ENCODE assay signal across 10 cellular contexts in the genomic region with DNA sequence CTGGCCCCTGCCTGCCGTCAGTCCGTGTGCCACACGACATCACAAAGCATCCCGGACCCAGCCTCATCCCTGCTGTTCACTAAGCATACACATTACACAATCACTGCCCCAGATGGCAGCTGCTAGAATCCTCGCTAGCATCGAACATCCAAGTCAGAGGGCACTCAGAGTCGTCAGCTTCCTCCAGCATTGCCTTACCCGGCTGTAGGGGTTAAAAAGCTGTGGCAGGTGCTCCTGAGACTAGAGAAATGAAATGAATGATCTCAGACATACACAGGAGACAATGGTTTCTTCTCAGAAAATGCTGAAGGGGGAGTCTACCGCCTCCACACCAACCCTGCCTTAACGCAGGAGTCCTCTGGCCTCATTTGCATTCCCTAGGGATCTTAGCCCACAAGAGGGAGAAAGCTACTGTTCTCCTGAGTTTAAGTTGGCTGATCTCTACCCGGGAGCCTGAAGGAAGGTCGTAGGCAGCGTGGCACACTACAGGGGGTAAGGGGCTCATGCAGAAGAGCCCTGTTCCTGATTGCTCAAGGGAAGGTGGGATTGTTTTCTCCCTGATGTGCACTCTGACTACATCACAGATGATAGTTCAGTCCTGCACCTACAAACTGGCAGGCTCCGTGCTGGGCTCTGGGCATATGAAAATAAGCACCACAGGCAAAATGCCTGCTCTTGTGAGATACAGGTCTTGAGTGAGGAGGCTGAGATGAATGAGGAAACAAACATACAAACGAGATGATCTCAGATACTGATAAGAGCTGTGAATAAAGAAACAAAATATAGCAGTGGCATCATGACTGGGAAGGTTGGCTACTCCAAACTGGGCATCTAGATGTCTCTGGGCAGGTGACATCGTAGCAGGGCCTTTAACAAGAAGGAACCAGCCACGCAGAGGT. TPM values are rescaled to one million over a fixed set of nuclear protein-coding genes. Genes with fewer than 3 reads are reported as not detected.
DNase-seq lines count a peak whose midpoint lies in the region; ATAC-seq, FAIRE-seq and TF ChIP-seq lines count a peak whose summit lies in the region.
"Had no signal": no experiment of that assay in that cellular context is flagged by ENCODE, and none has a peak within 500 bp of the region (broad histone marks: within the 10 kb centered on the region; RNA-seq: fewer than 3 reads in every experiment).

No MANE protein-coding gene starts in this region.

- BruUV-seq in K562 (replicated peaks; lab: Mats Ljungman, UMichigan), result no TSS peak

- DNase-seq in GM12891 (ENCODE audit: insufficient read length, low spot score) (no peak), NCI-H2107 (lab: John Stamatoyannopoulos, UW) (peak; percentile 75), K562 (ENCODE audit: extremely low read depth in 1 of 4, low spot score in 3 of 4) (peak in 1 of 4 experiments; percentile 24), pancreas (no peak)

- H2AFZ ChIP-seq in K562 (ENCODE audit: low read depth, low read length) (peak overlapping the region; percentile 16; the same call in 1 of the 2 replicates), neuron (ENCODE audit: low read depth, low read length) (no peak overlapping the region)

- H3K4me3 ChIP-seq in K562, result no peak overlapping the region
- peak overlapping the region; percentile 11 for H3K4me3 ChIP-seq in neuron (ENCODE audit: low read length)
- H3K4me3 ChIP-seq in pancreas, result no peak overlapping the region

- no peak for TF ChIP-seq EP300 in K562 (IDR thresholded peaks at IDR 0.05; ENCODE audit: low read length)

- 37% methylated on average over 17 of the region's 17 CpGs for WGBS in K562 (ENCODE audit: insufficient coverage, low coverage, missing lambda C conversion rate)
- WGBS in pancreas, 2 donors, result 66 to 71% methylated on average over 17 of the region's 17 CpGs

- no peak overlapping the region for H3K27ac ChIP-seq in K562 (ENCODE audit: extremely low read depth, low read depth, low read length)
- H3K27ac ChIP-seq in pancreas, result no peak overlapping the region

- no peaks in the 10 kb centered on the region for H3K9me3 ChIP-seq in K562 (replicated peaks; ENCODE audit: control insufficient read depth, insufficient read depth, low read depth, low read length)
- no peaks in the 10 kb centered on the region for H3K9me3 ChIP-seq in neuron (ENCODE audit: low read length)
- H3K9me3 ChIP-seq in pancreas, result no peaks in the 10 kb centered on the region
- H3K9me3 ChIP-seq: neutrophil had no signal

- TF ChIP-seq RAD21 in K562 (CRISPR knock-in tag; conservative IDR thresholded peaks at IDR 0.05 in 1 of 2, IDR thresholded peaks at IDR 0.05 in 1 of 2), result no peak

- POLR2A ChIA-PET in K562 (lab: Yijun Ruan, JAX), result interaction anchor here (1.6 to 5.2 kb wide), 2 partner anchors 11 to 14 kb away, joined by 5 to 30 read pairs; no protein-coding TSS in a partner anchor

- H4K20me1 ChIP-seq in K562 (replicated peaks; ENCODE audit: control insufficient read depth, insufficient read depth, low read length), result peaks cover 13% of the 10 kb centered on the region; the same call in 1 of the 2 replicates

- ATAC-seq in K562 (no peak), GM21423 (IDR thresholded peaks at IDR 0.05; ENCODE audit: unreplicated experiment) (no peak), HG03432 (IDR thresholded peaks at IDR 0.05; ENCODE audit: unreplicated experiment) (no peak), GM18909 (IDR thresholded peaks at IDR 0.05; ENCODE audit: poor library complexity, unreplicated experiment) (no peak), pancreas (no peak)

- intact Hi-C loops in K562 (cut with micrococcal nuclease) (loop anchor here (5.0 kb wide), 1 partner anchor 77 kb away; no protein-coding TSS in a partner anchor), pancreas (cut with DNase I) (no loop called here)

- FAIRE-seq in GM12891 (lab: Jason Lieb, UNC) (peak; percentile 9), K562 (lab: Jason Lieb, UNC) (no peak), pancreas (lab: Jason Lieb, UNC) (no peak)
- FAIRE-seq: H54 had no signal

- no peak for TF ChIP-seq POLR2A in GM12891 (IDR thresholded peaks at IDR 0.05; ENCODE audit: low read depth, low read length)
- no peak for TF ChIP-seq POLR2A in K562 (conservative IDR thresholded peaks at IDR 0.05)

- H3K27me3 ChIP-seq in K562 (ENCODE audit: control insufficient read depth in 2 of 2, insufficient read depth in 2 of 2, low read length in 2 of 2) (no peaks in the 10 kb centered on the region), neuron (ENCODE audit: insufficient read depth, low read length) (peaks cover 10% of the 10 kb centered on the region), pancreas (no peaks in the 10 kb centered on the region)

- H3K4me1 ChIP-seq in K562 (replicated peaks in 1 of 2; ENCODE audit: control insufficient read depth in 2 of 2, insufficient read depth in 2 of 2, low read length in 2 of 2) (peaks cover 29 to 35% of the 10 kb centered on the region in 2 experiments; a peak in 4 of 5 replicates), neuron (ENCODE audit: insufficient read depth, low read length) (peaks cover 39% of the 10 kb centered on the region), pancreas (peaks cover 0 to 11% (median 6%) of the 10 kb centered on the region in 3 donors)

- no peak overlapping the region for H3K4me2 ChIP-seq in K562 (ENCODE audit: insufficient read depth, low read length)

- H3K79me2 ChIP-seq in K562 (ENCODE audit: control insufficient read depth, insufficient read depth, low read length), result peaks cover 21% of the 10 kb centered on the region

- TF ChIP-seq CTCF in K562 (IDR thresholded peaks at IDR 0.05 in 2 of 3, conservative IDR thresholded peaks at IDR 0.05 in 1 of 3; ENCODE audit: insufficient read depth in 2 of 3, low read depth in 1 of 3, low read length in 3 of 3) (0 out of 6 replicates have a peak, but pooled peaks of 1 of the 3 experiments have one; percentile 5), pancreas (IDR thresholded peaks at IDR 0.05) (no peak)

- peaks cover 1% of the 10 kb centered on the region for H3K9me1 ChIP-seq in K562 (ENCODE audit: control insufficient read depth, insufficient read depth, low read length)

- in situ Hi-C loops in K562 (cut with MboI), result no loop called here

- CTCF ChIA-PET in K562 (lab: Yijun Ruan, JAX; ENCODE audit: low intra/inter-chr PET ratio), result interaction anchor here (1.4 kb wide), 1 partner anchor 93 kb away, joined by 4 read pairs; no protein-coding TSS in a partner anchor

- H3K36me3 ChIP-seq in K562 (ENCODE audit: control insufficient read depth, insufficient read depth, low read length), result no peaks in the 10 kb centered on the region
- H3K36me3 ChIP-seq in neuron (ENCODE audit: insufficient read depth, low read length), result no peaks in the 10 kb centered on the region
- H3K36me3 ChIP-seq in pancreas, result no peaks in the 10 kb centered on the region
- H3K36me3 ChIP-seq: neutrophil had no signal

- H3K9ac ChIP-seq in K562 (ENCODE audit: insufficient read depth in 1 of 2, low read depth in 2 of 2, low read length in 2 of 2), result peak overlapping the region in 1 of 2 experiments; percentile 49; a peak in 1 of 4 replicates

TF ChIP-seq in GM12891, 5 proteins besides CTCF, POLR2A, EP300 and RAD21:
- TF ChIP-seq TAF1 (IDR thresholded peaks at IDR 0.05; ENCODE audit: low read depth, low read length) (no peak), POU2F2 (IDR thresholded peaks at IDR 0.05; ENCODE audit: low read depth, low read length) (no peak), POLR2AphosphoS5 (IDR thresholded peaks at IDR 0.05; ENCODE audit: low read depth, low read length) (no peak), PAX5 (IDR thresholded peaks at IDR 0.05; ENCODE audit: insufficient read depth, low read length, severe bottlenecking) (no peak), SPI1 (IDR thresholded peaks at IDR 0.05; ENCODE audit: low read depth, low read length) (no peak)
TF ChIP-seq in GM12891: peak in this region for 0.

TF ChIP-seq in K562, 482 proteins besides CTCF, POLR2A, EP300 and RAD21 (continues in another document):
- TF ChIP-seq PHTF2 (CRISPR knock-in tag; IDR thresholded peaks at IDR 0.05) (no peak), CBX8 (IDR thresholded peaks at IDR 0.05; ENCODE audit: borderline replicate concordance, extremely low read depth, low read depth, low read length, poor library complexity, severe bottlenecking) (no peak), RBM25 (IDR thresholded peaks at IDR 0.05; ENCODE audit: low read depth, low read length, severe bottlenecking) (peak; percentile 9), CEBPG (CRISPR knock-in tag; IDR thresholded peaks at IDR 0.05) (0 out of 2 replicates have a peak, but pooled peaks have one; percentile 14), CEBPG (tag; conservative IDR thresholded peaks at IDR 0.05 in 1 of 2, IDR thresholded peaks at IDR 0.05 in 1 of 2) (no peak), YY1 (IDR thresholded peaks at IDR 0.05; ENCODE audit: borderline replicate concordance in 1 of 3, control insufficient read depth in 1 of 3, extremely low read depth in 1 of 3, insufficient read depth in 3 of 3, insufficient read length in 1 of 3, insufficient replicate concordance in 2 of 3, low read depth in 1 of 3, low read length in 2 of 3) (no peak), MAFK (IDR thresholded peaks at IDR 0.05; ENCODE audit: low read length) (no peak), CEBPB (tag; IDR thresholded peaks at IDR 0.05) (peak; percentile 50)

RNA-seq across cellular contexts. Expression of a gene that starts 2.6 kb away (rescaled TPM):
- 5.1 TPM for polyA plus RNA-seq in GM12891 (2012; ENCODE audit: low read depth, missing spikeins)
- total RNA-seq in K562 (2011; cell fraction: chromatin; rRNA removed; ENCODE audit: low replicate concordance), result 83.2 and 85.7 TPM in 2 replicates
- 15.8 and 19.9 TPM in 2 replicates for total RNA-seq in K562 (2011; cell fraction: nucleolus; rRNA removed)
- total RNA-seq in K562 (2011; cell fraction: nucleoplasm; rRNA removed), result 25.1 and 27.5 TPM in 2 replicates
- total RNA-seq in K562 (2014; rRNA removed) (9.0 and 9.5 TPM in 2 replicates), K562 (2014; rRNA removed; fragmentation: Illumina TruSeq; extraction: Trizol) (16.0 and 18.7 TPM in 2 replicates), K562 (2015; rRNA removed; fragmentation: Illumina TruSeq; extraction: Trizol) (13.0 and 13.6 TPM in 2 replicates), K562 (2021) (14.7 TPM in 2 replicates), pancreas (10 to 100 TPM in 2 of 6 donors, 1 to 10 TPM in 4; 7.0 to 12.4 (median 8.9) TPM)
- polyA plus RNA-seq in K562 (2011; rRNA removed) (17.4 and 17.9 TPM in 2 replicates), K562 (2014; fragmentation: Illumina TruSeq; extraction: Trizol) (11.8 and 13.0 TPM in 2 replicates), K562 (2014; fragmentation: Nextera tagmentation; extraction: Ambion mirVana) (1 to 10 TPM; 3.5 to 4.2 TPM), K562 (2014; rRNA removed) (10.1 and 11.9 TPM in 2 replicates), pancreas (1 to 10 TPM; 4.0 to 8.9 TPM)
- 6.1 and 8.0 TPM in 2 replicates for polyA plus RNA-seq in K562 (2011; cell fraction: cytosol; rRNA removed)
- 14.6 and 18.0 TPM in 2 replicates for polyA plus RNA-seq in K562 (2011; cell fraction: nucleus; rRNA removed)
- 7.9 and 12.6 TPM in 2 replicates for polyA plus RNA-seq in K562 (2012)
- polyA minus RNA-seq in K562 (2011; rRNA and poly(A)+ RNA removed), result 26.5 and 30.1 TPM in 2 replicates
- 7.4 and 10.6 TPM in 2 replicates for polyA minus RNA-seq in K562 (2011; cell fraction: cytosol; rRNA and poly(A)+ RNA removed)
- 15.9 and 24.1 TPM in 2 replicates for polyA minus RNA-seq in K562 (2011; cell fraction: nucleus; rRNA and poly(A)+ RNA removed)
